ENCODE assay signal across 8 cellular contexts in genomic region chr17:65294184-65294719, GRCh38.
A peak's percentile ranks its signal among the peaks of the same experiment; 100 is the strongest.
DNase-seq lines count a peak whose midpoint lies in the region; ATAC-seq and TF ChIP-seq lines count a peak whose summit lies in the region.

No MANE protein-coding gene starts in this region.

- peak overlapping the region; percentile 69 for H2AFZ ChIP-seq in parathyroid adenoma

- DNase-seq in AG08395 (ENCODE audit: low spot score) (peak; percentile 85), GM19238 (ENCODE audit: insufficient read length, low spot score) (peak; percentile 40), M059J (ENCODE audit: low read depth) (peak; percentile 67), SJSA1 (ENCODE audit: low read depth in 1 of 2, low spot score in 2 of 2) (peak; percentile 56 to 67), glomerular visceral epithelial cell (ENCODE audit: extremely low spot score) (peak; percentile 63), upper lobe of left lung (peak in 1 of 2 donors; percentile 67)
- DNase-seq in activated naive CD4-positive, alpha-beta T cell treated with Interleukin-2 at 50 U/mL for 16 hours, result peak; percentile 67

- H3K27ac ChIP-seq in SJSA1, result no peak overlapping the region
- H3K27ac ChIP-seq in parathyroid adenoma, result no peak overlapping the region
- H3K27ac ChIP-seq in upper lobe of left lung, result peak overlapping the region in 1 of 4 donors; percentile 27

- H3K36me3 ChIP-seq in SJSA1 (no peaks in the 10 kb centered on the region), parathyroid adenoma (ENCODE audit: control insufficient read depth, insufficient read depth, low read length) (no peaks in the 10 kb centered on the region), upper lobe of left lung (no peaks in the 10 kb centered on the region)

- 10 to 18% methylated on average over 8 to 10 of the region's 10 CpGs for WGBS in upper lobe of left lung, 2 donors

- H3K27me3 ChIP-seq in SJSA1 (replicated peaks) (0 out of 2 replicates have a peak, but pooled peaks cover 3% of the 10 kb centered on the region), parathyroid adenoma (ENCODE audit: control insufficient read depth, insufficient read depth, low read length) (no peaks in the 10 kb centered on the region), upper lobe of left lung (no peaks in the 10 kb centered on the region)

- H3K9me3 ChIP-seq in SJSA1 (replicated peaks) (0 out of 2 replicates have a peak, but pooled peaks cover 1% of the 10 kb centered on the region), parathyroid adenoma (ENCODE audit: control insufficient read depth, low read length) (no peaks in the 10 kb centered on the region), upper lobe of left lung (no peaks in the 10 kb centered on the region)

- no peak for TF ChIP-seq EP300 in upper lobe of left lung (IDR thresholded peaks at IDR 0.05)

- TF ChIP-seq POLR2A in upper lobe of left lung (IDR thresholded peaks at IDR 0.05), result no peak

- no peak overlapping the region for H3K9ac ChIP-seq in parathyroid adenoma

- TF ChIP-seq CTCF in parathyroid adenoma (IDR thresholded peaks at IDR 0.05) (peak; percentile 93), upper lobe of left lung (IDR thresholded peaks at IDR 0.05) (peak; percentile 67 to 82 (median 74))

- no peak overlapping the region for H3K4me3 ChIP-seq in SJSA1
- H3K4me3 ChIP-seq in parathyroid adenoma (ENCODE audit: low read depth, low read length), result no peak overlapping the region
- no peak overlapping the region for H3K4me3 ChIP-seq in upper lobe of left lung

- H3K4me1 ChIP-seq in SJSA1 (replicated peaks) (no peaks in the 10 kb centered on the region), parathyroid adenoma (peaks cover 7% of the 10 kb centered on the region), upper lobe of left lung (peaks cover 4 to 23% (median 15%) of the 10 kb centered on the region in 4 donors)

- no peaks in the 10 kb centered on the region for H3K79me2 ChIP-seq in parathyroid adenoma

- no peak overlapping the region for H3K4me2 ChIP-seq in parathyroid adenoma (ENCODE audit: low read length)

- ATAC-seq in upper lobe of left lung (ENCODE audit: low FRiP score in 2 of 2), result peak; percentile 85 to 88
